In genomic region chr22:39476664-39477063, GRCh38 we compare ENCODE assay signal across 16 cellular contexts. TPM values are rescaled to one million over a fixed set of nuclear protein-coding genes. Genes with fewer than 3 reads are reported as not detected.
DNase-seq lines count a peak whose midpoint lies in the region; FAIRE-seq and TF ChIP-seq lines count a peak whose summit lies in the region.
"Had no signal": no experiment of that assay in that cellular context is flagged by ENCODE, and none has a peak within 500 bp of the region (broad histone marks: within the 10 kb centered on the region; RNA-seq: fewer than 3 reads in every experiment).

No MANE protein-coding gene starts in this region.

- no peak overlapping the region for H3K27ac Mint-ChIP-seq in activated CD4-positive, alpha-beta T cell treated with anti-CD3 and anti-CD28 coated beads, Interleukin-2, amount 10 ng/mL, durations not matched to agents 24 days and 14 days
- H3K27ac Mint-ChIP-seq: CD4-positive, CD25-positive, alpha-beta regulatory T cell had no signal

- H3K9me3 Mint-ChIP-seq in activated CD4-positive, alpha-beta T cell treated with anti-CD3 and anti-CD28 coated beads, Interleukin-2, amount 10 ng/mL, durations not matched to agents 24 days and 14 days = no peaks in the 10 kb centered on the region
- H3K9me3 Mint-ChIP-seq: CD4-positive, CD25-positive, alpha-beta regulatory T cell had no signal

- no peaks in the 10 kb centered on the region for H3K27me3 Mint-ChIP-seq in activated CD4-positive, alpha-beta T cell treated with anti-CD3 and anti-CD28 coated beads, Interleukin-2, amount 10 ng/mL, durations not matched to agents 24 days and 14 days

- H3K27me3 ChIP-seq in Karpas-422 (ENCODE audit: low read length) (no peaks in the 10 kb centered on the region), bronchial epithelial cell (ENCODE audit: control insufficient read depth, insufficient read depth, low read length) (no peaks in the 10 kb centered on the region), hepatocyte (no peaks in the 10 kb centered on the region), skeletal muscle tissue (ENCODE audit: control insufficient read depth in 3 of 3, insufficient read depth in 3 of 3, low read length in 3 of 3) (peaks cover 0 to 20% (median 3%) of the 10 kb centered on the region in 3 donors)
- H3K27me3 ChIP-seq: BLaER1 treated with 17β-estradiol and CSF1 and Interleukin-3, amounts not matched to agents 10 nM and 100 nM had no signal

- WGBS in hepatocyte (ENCODE audit: low lambda C conversion rate, missing lambda C conversion rate) = 82% methylated on average over 13 of the region's 13 CpGs

- no peak overlapping the region for H2AFZ ChIP-seq in Karpas-422 (ENCODE audit: low read length)
- no peak overlapping the region for H2AFZ ChIP-seq in hepatocyte

- DNase-seq in Karpas-422 (no peak), bronchial epithelial cell (ENCODE audit: low read depth) (no peak), hepatocyte (ENCODE audit: low spot score) (no peak), NCI-H2107 (lab: John Stamatoyannopoulos, UW) (no peak)
- DNase-seq in activated T-cell treated with anti-CD3 and anti-CD28 coated beads, Interleukin-2, amount 50 U/mL, for 1 hour = no peak
- DNase-seq in activated CD4-positive, alpha-beta T cell treated with anti-CD3 and anti-CD28 coated beads, Interleukin-2, amount 10 ng/mL, durations not matched to agents 24 days and 14 days = no peak
- no peak for DNase-seq in activated naive CD4-positive, alpha-beta T cell (lab: John Stamatoyannopoulos, UW)
- DNase-seq: ACHN; Calu3; CD4-positive, CD25-positive, alpha-beta regulatory T cell; DMS 273 treated with DMSO at 0.1 percent for 48 hours had no signal

- peak; percentile 83 for FAIRE-seq in bronchial epithelial cell (lab: Jason Lieb, UNC)
- FAIRE-seq: H1, HTR-8/SVneo had no signal

- peaks cover 8% of the 10 kb centered on the region for H3K4me1 Mint-ChIP-seq in activated CD4-positive, alpha-beta T cell treated with anti-CD3 and anti-CD28 coated beads, Interleukin-2, amount 10 ng/mL, durations not matched to agents 24 days and 14 days

- H3K9me2 ChIP-seq in Karpas-422 (replicated peaks; ENCODE audit: insufficient read depth, low read length) (no peaks in the 10 kb centered on the region), hepatocyte (replicated peaks; ENCODE audit: insufficient read depth) (no peaks in the 10 kb centered on the region)

- H3K79me2 ChIP-seq in Karpas-422 (ENCODE audit: low read length) (peaks cover 96% of the 10 kb centered on the region), hepatocyte (peaks cover 53% of the 10 kb centered on the region)

- no peak overlapping the region for H3K4me3 Mint-ChIP-seq in activated CD4-positive, alpha-beta T cell treated with anti-CD3 and anti-CD28 coated beads, Interleukin-2, amount 10 ng/mL, durations not matched to agents 24 days and 14 days
- H3K4me3 Mint-ChIP-seq: CD4-positive, CD25-positive, alpha-beta regulatory T cell had no signal

- peaks cover 47% of the 10 kb centered on the region for H3K4me1 ChIP-seq in Karpas-422 (ENCODE audit: low read length)
- peaks cover 49% of the 10 kb centered on the region for H3K4me1 ChIP-seq in hepatocyte (ENCODE audit: insufficient read depth)
- H3K4me1 ChIP-seq in skeletal muscle tissue (ENCODE audit: control insufficient read depth in 3 of 3, insufficient read depth in 3 of 3, low read length in 3 of 3) = peaks cover 18 to 28% (median 26%) of the 10 kb centered on the region in 3 donors
- H3K4me1 ChIP-seq: HAP-1 had no signal

- H3K9me3 ChIP-seq in Karpas-422 (ENCODE audit: low read length) (no peaks in the 10 kb centered on the region), hepatocyte (ENCODE audit: low read depth) (no peaks in the 10 kb centered on the region), skeletal muscle tissue (ENCODE audit: control insufficient read depth in 3 of 3, low read length in 3 of 3) (no peaks in the 10 kb centered on the region)
- H3K9me3 ChIP-seq: BLaER1 treated with 17β-estradiol and CSF1 and Interleukin-3, amounts not matched to agents 10 nM and 100 nM; HAP-1 had no signal

- peak overlapping the region; percentile 99 for H3K27ac ChIP-seq in Karpas-422 (ENCODE audit: low read length)
- peak overlapping the region; percentile 98 for H3K27ac ChIP-seq in hepatocyte
- peak overlapping the region; percentile 30 for H3K27ac ChIP-seq in skeletal muscle tissue (ENCODE audit: low read depth, low read length)
- H3K27ac ChIP-seq: BLaER1 treated with 17β-estradiol and CSF1 and Interleukin-3, amounts not matched to agents 10 nM and 100 nM had no signal

- H4K20me1 ChIP-seq in Karpas-422 (ENCODE audit: insufficient read depth, low read depth, low read length) = peaks cover 86% of the 10 kb centered on the region
- no peaks in the 10 kb centered on the region for H4K20me1 ChIP-seq in hepatocyte (ENCODE audit: insufficient read depth, poor library complexity, severe bottlenecking)

- intact Hi-C loops in activated CD4-positive, alpha-beta T cell treated with anti-CD3 and anti-CD28 coated beads, Interleukin-2, amount 10 ng/mL, durations not matched to agents 24 days and 14 days (cut with micrococcal nuclease) = no loop called here

- H3K9ac ChIP-seq in Karpas-422 (ENCODE audit: low read length) (no peak overlapping the region), skeletal muscle tissue (ENCODE audit: low read depth in 1 of 3, low read length in 3 of 3) (no peak overlapping the region)
- H3K9ac ChIP-seq: BLaER1 treated with 17β-estradiol and CSF1 and Interleukin-3, amounts not matched to agents 10 nM and 100 nM had no signal

- H3K36me3 Mint-ChIP-seq in activated CD4-positive, alpha-beta T cell treated with anti-CD3 and anti-CD28 coated beads, Interleukin-2, amount 10 ng/mL, durations not matched to agents 24 days and 14 days (ENCODE audit: low read depth) = no peaks in the 10 kb centered on the region
- H3K36me3 Mint-ChIP-seq: CD4-positive, CD25-positive, alpha-beta regulatory T cell had no signal

- peaks cover 48% of the 10 kb centered on the region for H3K36me3 ChIP-seq in Karpas-422 (ENCODE audit: insufficient read depth, low read length)
- no peaks in the 10 kb centered on the region for H3K36me3 ChIP-seq in bronchial epithelial cell (ENCODE audit: control insufficient read depth, insufficient read depth, low read length)
- H3K36me3 ChIP-seq in hepatocyte (replicated peaks; ENCODE audit: insufficient read depth, low read depth) = no peaks in the 10 kb centered on the region
- H3K36me3 ChIP-seq in skeletal muscle tissue (ENCODE audit: control insufficient read depth in 3 of 3, insufficient read depth in 3 of 3, low read length in 3 of 3) = no peaks in the 10 kb centered on the region
- H3K36me3 ChIP-seq: BLaER1 treated with 17β-estradiol and CSF1 and Interleukin-3, amounts not matched to agents 10 nM and 100 nM; HAP-1 had no signal

- H3K4me3 ChIP-seq in Karpas-422 (ENCODE audit: low read length) (no peak overlapping the region), bronchial epithelial cell (ENCODE audit: low read depth, low read length) (no peak overlapping the region), hepatocyte (no peak overlapping the region), skeletal muscle tissue (ENCODE audit: low read length in 3 of 3) (no peak overlapping the region)
- H3K4me3 ChIP-seq: BLaER1 treated with 17β-estradiol and CSF1 and Interleukin-3, amounts not matched to agents 10 nM and 100 nM; HAP-1 had no signal

- no peak for TF ChIP-seq CTCF in bronchial epithelial cell (IDR thresholded peaks at IDR 0.05; ENCODE audit: insufficient read depth, low read length, severe bottlenecking)
- TF ChIP-seq CTCF in hepatocyte (IDR thresholded peaks at IDR 0.05; ENCODE audit: poor library complexity) = no peak

- H3K4me2 ChIP-seq in Karpas-422 (ENCODE audit: low read depth, low read length, poor library complexity, severe bottlenecking) (no peak overlapping the region), hepatocyte (no peak overlapping the region)

RNA-seq across cellular contexts. Expression of gene MGAT3, which starts 19.9 kb away (rescaled TPM):
- total RNA-seq in Karpas-422 (2014; rRNA removed; shearing (Covaris generic); ENCODE audit: low replicate concordance) = 34.8 and 52.7 TPM in 2 replicates
- total RNA-seq in bronchial epithelial cell (0.13 and 0.53 TPM in 2 replicates), hepatocyte (20.0 and 22.3 TPM in 2 replicates), skeletal muscle tissue (2.1 TPM)
- 5.5 and 7.0 TPM in 2 replicates for polyA plus RNA-seq in hepatocyte
- 0.90 and 1.9 TPM in 2 replicates for total RNA-seq in activated CD4-positive, alpha-beta T cell treated with anti-CD3 and anti-CD28 coated beads, Interleukin-2, amount 10 ng/mL, durations not matched to agents 24 days and 14 days
- polyA plus RNA-seq: CD4-positive, CD25-positive, alpha-beta regulatory T cell had no signal

RNA-seq across cellular contexts. Expression of gene MIEF1, which starts 25.4 kb away (rescaled TPM):
- total RNA-seq in Karpas-422 (2014; rRNA removed; shearing (Covaris generic); ENCODE audit: low replicate concordance) = 23.2 and 25.0 TPM in 2 replicates
- total RNA-seq in bronchial epithelial cell = 23.7 and 25.6 TPM in 2 replicates
- total RNA-seq in hepatocyte = 25.8 and 31.8 TPM in 2 replicates
- 17.5 and 22.2 TPM in 2 replicates for polyA plus RNA-seq in hepatocyte
- total RNA-seq in skeletal muscle tissue = 10.4 TPM
- total RNA-seq in activated CD4-positive, alpha-beta T cell treated with anti-CD3 and anti-CD28 coated beads, Interleukin-2, amount 10 ng/mL, durations not matched to agents 24 days and 14 days = 53.7 and 54.8 TPM in 2 replicates

RNA-seq across cellular contexts. Expression of gene ATF4, which starts 43.7 kb away (rescaled TPM):
- 543 and 666 TPM in 2 replicates for total RNA-seq in Karpas-422 (2014; rRNA removed; shearing (Covaris generic); ENCODE audit: low replicate concordance)
- total RNA-seq in bronchial epithelial cell (410 and 516 TPM in 2 replicates), hepatocyte (231 and 271 TPM in 2 replicates), skeletal muscle tissue (136 TPM)
- polyA plus RNA-seq in hepatocyte = 144 and 170 TPM in 2 replicates
- 392 and 393 TPM in 2 replicates for total RNA-seq in activated CD4-positive, alpha-beta T cell treated with anti-CD3 and anti-CD28 coated beads, Interleukin-2, amount 10 ng/mL, durations not matched to agents 24 days and 14 days

RNA-seq across cellular contexts. Expression of gene RPS19BP1, which starts 55.9 kb away (rescaled TPM):
- 91.1 and 198 TPM in 2 replicates for total RNA-seq in Karpas-422 (2014; rRNA removed; shearing (Covaris generic); ENCODE audit: low replicate concordance)
- total RNA-seq in bronchial epithelial cell (55.2 and 72.1 TPM in 2 replicates), hepatocyte (82.9 and 84.0 TPM in 2 replicates), skeletal muscle tissue (27.7 TPM)
- 117 and 118 TPM in 2 replicates for polyA plus RNA-seq in hepatocyte
- 96.2 and 96.9 TPM in 2 replicates for total RNA-seq in activated CD4-positive, alpha-beta T cell treated with anti-CD3 and anti-CD28 coated beads, Interleukin-2, amount 10 ng/mL, durations not matched to agents 24 days and 14 days

Comparison
In these comparisons a context has a peak if more than half of its experiments do, and no peak if none do; other contexts are left out.
1. H3K27ac ChIP-seq: peak in every context shown above with its lines; median percentile 99 in Karpas-422; 98 in hepatocyte; 30 in skeletal muscle tissue.